In the genomic region with DNA sequence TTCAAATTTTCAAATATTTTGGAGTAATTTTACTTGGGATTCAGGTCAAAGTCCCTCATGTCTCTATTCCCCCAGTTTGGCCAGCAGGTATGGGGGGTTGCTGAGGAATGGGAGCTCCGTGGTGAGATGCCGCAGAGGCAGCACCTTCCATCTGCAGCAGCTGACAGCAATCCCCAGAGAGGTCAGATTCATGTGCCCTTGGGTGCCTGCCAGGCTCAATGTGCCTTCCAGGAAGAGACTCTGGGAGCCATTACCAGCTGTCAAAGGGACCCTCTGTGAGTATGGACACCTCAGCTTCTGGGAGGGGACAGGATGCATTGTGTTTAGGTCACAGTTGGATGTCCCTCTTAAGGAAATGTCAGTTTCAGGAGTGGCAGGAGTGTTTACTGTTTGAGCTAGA, we compare ENCODE assay signal across 18 cellular contexts.
DNase-seq lines count a peak whose midpoint lies in the region; ATAC-seq and TF ChIP-seq lines count a peak whose summit lies in the region.
"Had no signal": no experiment of that assay in that cellular context is flagged by ENCODE, and none has a peak within 500 bp of the region (broad histone marks: within the 10 kb centered on the region; RNA-seq: fewer than 3 reads in every experiment).

No MANE protein-coding gene starts in this region.

- no peak for TF ChIP-seq CTCF in body of pancreas (IDR thresholded peaks at IDR 0.05)

- peak overlapping the region in 8 of 11 experiments; percentile 29 to 67 (median 54); a peak in 12 of 22 replicates for H3K4me2 ChIP-seq in BLaER1 treated with 17β-estradiol and CSF1 and Interleukin-3, amounts not matched to agents 10 nM and 100 nM
- H3K4me2 ChIP-seq: GM23338 had no signal

- no peak for ATAC-seq in body of pancreas
- ATAC-seq in HG03442 (IDR thresholded peaks at IDR 0.05; ENCODE audit: unreplicated experiment), result no peak
- ATAC-seq: GM12878; GM23338; lower lobe of right lung; stimulated activated naive B cell treated with anti-CD40 and anti-IgM and Interleukin-4, amounts not matched to agents 10 μg/mL and 1 μg/mL and 100 μg/mL, for 72 hours had no signal

- peaks cover 0 to 15% (median 12%) of the 10 kb centered on the region in 10 experiments; a peak in 13 of 20 replicates for H3K4me1 ChIP-seq in BLaER1 treated with 17β-estradiol and CSF1 and Interleukin-3, amounts not matched to agents 10 nM and 100 nM
- H3K4me1 ChIP-seq in body of pancreas, result no peaks in the 10 kb centered on the region
- H3K4me1 ChIP-seq in HAP-1, result no peaks in the 10 kb centered on the region
- H3K4me1 ChIP-seq: lower lobe of right lung, sigmoid colon had no signal

- in situ Hi-C loops in HAP-1 (cut with MboI; ENCODE audit: low sequenced_read_pairs), result no loop called here

- no peaks in the 10 kb centered on the region for H3K27me3 ChIP-seq in BLaER1 treated with 17β-estradiol and CSF1 and Interleukin-3, amounts not matched to agents 10 nM and 100 nM
- H3K27me3 ChIP-seq in body of pancreas (no peaks in the 10 kb centered on the region), HAP-1 (ENCODE audit: low read depth) (no peaks in the 10 kb centered on the region)
- H3K27me3 ChIP-seq: sigmoid colon had no signal

- no peak overlapping the region for H3K4me3 ChIP-seq in BLaER1 treated with 17β-estradiol and CSF1 and Interleukin-3, amounts not matched to agents 10 nM and 100 nM
- H3K4me3 ChIP-seq in body of pancreas, result no peak overlapping the region
- H3K4me3 ChIP-seq in HAP-1, result no peak overlapping the region
- H3K4me3 ChIP-seq: coronary artery, GM12878, GM23338, lower lobe of right lung, sigmoid colon, thoracic aorta had no signal

- no peak overlapping the region for H3K27ac ChIP-seq in BLaER1 treated with 17β-estradiol and CSF1 and Interleukin-3, amounts not matched to agents 10 nM and 100 nM
- no peak overlapping the region for H3K27ac ChIP-seq in body of pancreas
- H3K27ac ChIP-seq: coronary artery, lower lobe of right lung, sigmoid colon, thoracic aorta had no signal

- intact Hi-C loops in body of pancreas (cut with DNase I), result no loop called here

- H4K20me1 ChIP-seq in BLaER1 treated with 17β-estradiol and CSF1 and Interleukin-3, amounts not matched to agents 10 nM and 100 nM, result no peaks in the 10 kb centered on the region

- peak; percentile 59 for DNase-seq in COLO668 (lab: John Stamatoyannopoulos, UW; ENCODE audit: unreplicated experiment)
- peak; percentile 84 for DNase-seq in NCI-H2029 treated with DMSO at 0.1 percent for 48 hours (lab: John Stamatoyannopoulos, UW)
- DNase-seq in body of pancreas, result peak; percentile 31 to 58 (median 48)
- no peak for DNase-seq in dermis blood vessel endothelial cell
- DNase-seq in HAP-1 (ENCODE audit: low spot score in 2 of 2), result no peak
- DNase-seq: Calu3; lower lobe of right lung; NCI-H146; occipital lobe; sigmoid colon; stimulated activated naive B cell treated with anti-CD40 and anti-IgM and Interleukin-4, amounts not matched to agents 10 μg/mL and 1 μg/mL and 100 μg/mL, for 72 hours; T1000 had no signal

- no peak overlapping the region for H3K9ac ChIP-seq in BLaER1 treated with 17β-estradiol and CSF1 and Interleukin-3, amounts not matched to agents 10 nM and 100 nM

- H3K36me3 ChIP-seq in BLaER1 treated with 17β-estradiol and CSF1 and Interleukin-3, amounts not matched to agents 10 nM and 100 nM, result no peaks in the 10 kb centered on the region
- no peaks in the 10 kb centered on the region for H3K36me3 ChIP-seq in body of pancreas (replicated peaks in 1 of 2; ENCODE audit: insufficient read depth in 1 of 2, low read depth in 2 of 2)
- no peaks in the 10 kb centered on the region for H3K36me3 ChIP-seq in HAP-1 (replicated peaks)
- H3K36me3 ChIP-seq: lower lobe of right lung, sigmoid colon, thoracic aorta had no signal

- no peak for TF ChIP-seq POLR2A in body of pancreas (IDR thresholded peaks at IDR 0.05)

- H3K9me3 ChIP-seq in BLaER1 treated with 17β-estradiol and CSF1 and Interleukin-3, amounts not matched to agents 10 nM and 100 nM (replicated peaks in 1 of 11), result no peaks in the 10 kb centered on the region; a peak in 2 of 22 replicates
- H3K9me3 ChIP-seq in body of pancreas (no peaks in the 10 kb centered on the region), HAP-1 (no peaks in the 10 kb centered on the region)
- H3K9me3 ChIP-seq: lower lobe of right lung, sigmoid colon, thoracic aorta had no signal

- 17 to 25% methylated on average over 2 of the region's 2 CpGs for WGBS in body of pancreas, 2 donors

Comparison
In these comparisons a context has a peak if more than half of its experiments do, and no peak if none do; other contexts are left out.
1. DNase-seq: peak in COLO668 (single experiment), NCI-H2029 treated with DMSO at 0.1 percent for 48 hours (single experiment) and body of pancreas (4 of 4); none in dermis blood vessel endothelial cell (single experiment) and HAP-1 (0 of 2).